ENCODE assay signal across 18 cellular contexts in genomic region chr5:135324160-135324559, GRCh38.
DNase-seq lines count a peak whose midpoint lies in the region; ATAC-seq and TF ChIP-seq lines count a peak whose summit lies in the region.
"Had no signal": no experiment of that assay in that cellular context is flagged by ENCODE, and none has a peak within 500 bp of the region (broad histone marks: within the 10 kb centered on the region; RNA-seq: fewer than 3 reads in every experiment).

No MANE protein-coding gene starts in this region.

- H2AK5ac ChIP-seq in trophoblast cell (ENCODE audit: low read length), result no peak overlapping the region

- H3K9me2 ChIP-seq in hepatocyte (replicated peaks; ENCODE audit: insufficient read depth), result no peaks in the 10 kb centered on the region

- H4K8ac ChIP-seq in trophoblast cell (ENCODE audit: low read depth, low read length), result no peak overlapping the region

- peak overlapping the region; percentile 17 for H2BK12ac ChIP-seq in trophoblast cell (ENCODE audit: low read length)

- no peak overlapping the region for H3K9ac ChIP-seq in trophoblast cell (ENCODE audit: low read length)

- no peak overlapping the region for H3K23ac ChIP-seq in trophoblast cell (ENCODE audit: low read length)

- H4K20me1 ChIP-seq in hepatocyte (ENCODE audit: insufficient read depth, poor library complexity, severe bottlenecking), result no peaks in the 10 kb centered on the region

- no peak for DNase-seq in activated naive CD4-positive, alpha-beta T cell treated with anti-CD3 and anti-CD28 coated beads, Interleukin-2, amount 10 ng/mL, durations not matched to agents 7 days and 5 days
- DNase-seq in activated naive CD4-positive, alpha-beta T cell treated with anti-CD3 and anti-CD28 coated beads for 36 hours, result no peak
- DNase-seq in hepatocyte (ENCODE audit: low spot score), result no peak
- no peak for DNase-seq in trophoblast cell
- DNase-seq in NCI-H2029 treated with DMSO at 0.1 percent for 48 hours (lab: John Stamatoyannopoulos, UW), result no peak
- DNase-seq: Calu3, DMS79, KBM-7, NCI-H1048, NCI-H1436 treated with DMSO at 0.1 percent for 48 hours, NCI-H2081, NCI-H510A, NCI-H774, PC-9 had no signal

- no peak overlapping the region for H3K27ac ChIP-seq in HEK293 (ENCODE audit: extremely low read depth, low read depth, low read length)
- H3K27ac ChIP-seq in hepatocyte, result no peak overlapping the region
- H3K27ac ChIP-seq in trophoblast cell (ENCODE audit: low read depth, low read length), result no peak overlapping the region
- H3K27ac ChIP-seq: PC-9, SJSA1 had no signal

- H3K9me3 Mint-ChIP-seq in activated naive CD4-positive, alpha-beta T cell treated with anti-CD3 and anti-CD28 coated beads, Interleukin-2, amount 10 ng/mL, durations not matched to agents 7 days and 5 days, result no peaks in the 10 kb centered on the region
- H3K9me3 Mint-ChIP-seq in activated naive CD4-positive, alpha-beta T cell treated with anti-CD3 and anti-CD28 coated beads for 36 hours, result no peaks in the 10 kb centered on the region

- no peak overlapping the region for H2BK5ac ChIP-seq in trophoblast cell (ENCODE audit: low read depth, low read length, poor library complexity)

- peak overlapping the region; percentile 20 for H2BK120ac ChIP-seq in trophoblast cell (ENCODE audit: insufficient read depth, low read length, poor library complexity)

- no peaks in the 10 kb centered on the region for H3K79me1 ChIP-seq in trophoblast cell (ENCODE audit: low read length)

- intact Hi-C loops in activated naive CD4-positive, alpha-beta T cell treated with anti-CD3 and anti-CD28 coated beads for 36 hours (cut with micrococcal nuclease), result no loop called here

- peak overlapping the region; percentile 36 for H3K4me2 ChIP-seq in hepatocyte
- no peak overlapping the region for H3K4me2 ChIP-seq in trophoblast cell (ENCODE audit: low read length)

- H3K79me2 ChIP-seq in hepatocyte, result no peaks in the 10 kb centered on the region
- H3K79me2 ChIP-seq in trophoblast cell (ENCODE audit: control insufficient read depth, insufficient read depth, low read length, poor library complexity), result no peaks in the 10 kb centered on the region

- no peak overlapping the region for H3K4ac ChIP-seq in trophoblast cell (ENCODE audit: low read depth, low read length)

- H4K91ac ChIP-seq in trophoblast cell (ENCODE audit: low read depth, low read length), result no peak overlapping the region

- H3K14ac ChIP-seq in trophoblast cell (ENCODE audit: low read length), result no peak overlapping the region

- no peaks in the 10 kb centered on the region for H3K27me3 Mint-ChIP-seq in activated naive CD4-positive, alpha-beta T cell treated with anti-CD3 and anti-CD28 coated beads, Interleukin-2, amount 10 ng/mL, durations not matched to agents 7 days and 5 days
- no peaks in the 10 kb centered on the region for H3K27me3 Mint-ChIP-seq in activated naive CD4-positive, alpha-beta T cell treated with anti-CD3 and anti-CD28 coated beads for 36 hours (ENCODE audit: low read depth)

- POLR2A ChIA-PET in HEK293 (lab: Yijun Ruan, JAX), result no interaction called here

- H3K27me3 ChIP-seq in hepatocyte (peaks cover 10% of the 10 kb centered on the region), trophoblast cell (ENCODE audit: insufficient read depth, low read length) (no peaks in the 10 kb centered on the region)

- TF ChIP-seq CTCF in HEK293 (tag by site-specific recombination; IDR thresholded peaks at IDR 0.05) (no peak), hepatocyte (IDR thresholded peaks at IDR 0.05; ENCODE audit: poor library complexity) (no peak)

- no peak overlapping the region for H2AFZ ChIP-seq in hepatocyte
- no peak overlapping the region for H2AFZ ChIP-seq in trophoblast cell (ENCODE audit: insufficient read depth, low read length, poor library complexity)
- H2AFZ ChIP-seq: PC-9 had no signal

- H3K36me3 ChIP-seq in HEK293 (ENCODE audit: control insufficient read depth in 2 of 2, insufficient read depth in 1 of 2, low read length in 2 of 2) (no peaks in the 10 kb centered on the region), hepatocyte (replicated peaks; ENCODE audit: insufficient read depth, low read depth) (no peaks in the 10 kb centered on the region), trophoblast cell (ENCODE audit: control insufficient read depth in 1 of 2, insufficient read depth in 2 of 2, low read length in 2 of 2) (no peaks in the 10 kb centered on the region)
- H3K36me3 ChIP-seq: HAP-1, SJSA1 had no signal

- H3K4me3 ChIP-seq in HEK293 (ENCODE audit: low read depth, low read length) (no peak overlapping the region), hepatocyte (no peak overlapping the region), trophoblast cell (ENCODE audit: low read depth, low read length) (no peak overlapping the region)
- H3K4me3 ChIP-seq: HAP-1, PC-9, SJSA1 had no signal

- H3K36me3 Mint-ChIP-seq in activated naive CD4-positive, alpha-beta T cell treated with anti-CD3 and anti-CD28 coated beads, Interleukin-2, amount 10 ng/mL, durations not matched to agents 7 days and 5 days, result peaks cover 6% of the 10 kb centered on the region
- no peaks in the 10 kb centered on the region for H3K36me3 Mint-ChIP-seq in activated naive CD4-positive, alpha-beta T cell treated with anti-CD3 and anti-CD28 coated beads for 36 hours (ENCODE audit: low read depth)

- H3K27ac Mint-ChIP-seq in activated naive CD4-positive, alpha-beta T cell treated with anti-CD3 and anti-CD28 coated beads, Interleukin-2, amount 10 ng/mL, durations not matched to agents 7 days and 5 days, result peak overlapping the region; percentile 77
- H3K27ac Mint-ChIP-seq in activated naive CD4-positive, alpha-beta T cell treated with anti-CD3 and anti-CD28 coated beads for 36 hours, result no peak overlapping the region

- no peaks in the 10 kb centered on the region for H3K4me1 ChIP-seq in HEK293 (ENCODE audit: control insufficient read depth, insufficient read depth, low read length)
- peaks cover 9% of the 10 kb centered on the region for H3K4me1 ChIP-seq in hepatocyte (ENCODE audit: insufficient read depth)
- peaks cover 11 to 12% of the 10 kb centered on the region in 2 experiments for H3K4me1 ChIP-seq in trophoblast cell (ENCODE audit: control insufficient read depth in 1 of 2, insufficient read depth in 2 of 2, low read length in 2 of 2)
- H3K4me1 ChIP-seq: HAP-1, SJSA1 had no signal

- H3K4me3 Mint-ChIP-seq in activated naive CD4-positive, alpha-beta T cell treated with anti-CD3 and anti-CD28 coated beads, Interleukin-2, amount 10 ng/mL, durations not matched to agents 7 days and 5 days, result no peak overlapping the region
- no peak overlapping the region for H3K4me3 Mint-ChIP-seq in activated naive CD4-positive, alpha-beta T cell treated with anti-CD3 and anti-CD28 coated beads for 36 hours

- CTCF ChIA-PET in activated naive CD4-positive, alpha-beta T cell treated with anti-CD3 and anti-CD28 coated beads, Interleukin-2, amount 10 ng/mL, durations not matched to agents 7 days and 5 days (lab: Charles Lee), result interaction anchor here (0.6 kb wide), 1 partner anchor 101 kb away, joined by 3 read pairs; no protein-coding TSS in a partner anchor
- CTCF ChIA-PET in activated naive CD4-positive, alpha-beta T cell treated with anti-CD3 and anti-CD28 coated beads for 36 hours (lab: Charles Lee), result interaction anchor here (2.2 kb wide), 1 partner anchor 102 kb away, joined by 10 read pairs; no protein-coding TSS in a partner anchor
- CTCF ChIA-PET in HEK293 (lab: Yijun Ruan, JAX), result no interaction called here

- no peak overlapping the region for H4K12ac ChIP-seq in trophoblast cell (ENCODE audit: low read depth, low read length)

- no peak overlapping the region for H3K18ac ChIP-seq in trophoblast cell (ENCODE audit: low read length)

- no peak for ATAC-seq in GM18519 (IDR thresholded peaks at IDR 0.05; ENCODE audit: low FRiP score, unreplicated experiment)

- peaks cover 56% of the 10 kb centered on the region for H3K4me1 Mint-ChIP-seq in activated naive CD4-positive, alpha-beta T cell treated with anti-CD3 and anti-CD28 coated beads, Interleukin-2, amount 10 ng/mL, durations not matched to agents 7 days and 5 days
- H3K4me1 Mint-ChIP-seq in activated naive CD4-positive, alpha-beta T cell treated with anti-CD3 and anti-CD28 coated beads for 36 hours (ENCODE audit: low read depth), result peaks cover 20% of the 10 kb centered on the region

- WGBS in hepatocyte (ENCODE audit: low lambda C conversion rate, missing lambda C conversion rate), result 75% methylated on average over 8 of the region's 8 CpGs
- no CpG with 5 or more reads among the region's 8 CpGs for WGBS in trophoblast cell (ENCODE audit: extremely low coverage, insufficient coverage, insufficient read length)

- H3K9me3 ChIP-seq in HEK293 (ENCODE audit: control insufficient read depth, insufficient read depth, low read depth, low read length), result no peaks in the 10 kb centered on the region
- H3K9me3 ChIP-seq in hepatocyte (ENCODE audit: low read depth), result no peaks in the 10 kb centered on the region
- H3K9me3 ChIP-seq in trophoblast cell (ENCODE audit: insufficient read depth, low read depth, low read length), result no peaks in the 10 kb centered on the region
- H3K9me3 ChIP-seq: HAP-1, SJSA1 had no signal

TF ChIP-seq in HEK293, 187 proteins besides CTCF, POLR2A, EP300 and RAD21:
- TF ChIP-seq ZIC2 (tag by site-specific recombination; IDR thresholded peaks at IDR 0.05), result peak; percentile 71
- no peak for TF ChIP-seq ZNF132 (tag by site-specific recombination; IDR thresholded peaks at IDR 0.05; ENCODE audit: borderline replicate concordance)
TF ChIP-seq in HEK293: peak in this region for 1.
